In the genomic region with DNA sequence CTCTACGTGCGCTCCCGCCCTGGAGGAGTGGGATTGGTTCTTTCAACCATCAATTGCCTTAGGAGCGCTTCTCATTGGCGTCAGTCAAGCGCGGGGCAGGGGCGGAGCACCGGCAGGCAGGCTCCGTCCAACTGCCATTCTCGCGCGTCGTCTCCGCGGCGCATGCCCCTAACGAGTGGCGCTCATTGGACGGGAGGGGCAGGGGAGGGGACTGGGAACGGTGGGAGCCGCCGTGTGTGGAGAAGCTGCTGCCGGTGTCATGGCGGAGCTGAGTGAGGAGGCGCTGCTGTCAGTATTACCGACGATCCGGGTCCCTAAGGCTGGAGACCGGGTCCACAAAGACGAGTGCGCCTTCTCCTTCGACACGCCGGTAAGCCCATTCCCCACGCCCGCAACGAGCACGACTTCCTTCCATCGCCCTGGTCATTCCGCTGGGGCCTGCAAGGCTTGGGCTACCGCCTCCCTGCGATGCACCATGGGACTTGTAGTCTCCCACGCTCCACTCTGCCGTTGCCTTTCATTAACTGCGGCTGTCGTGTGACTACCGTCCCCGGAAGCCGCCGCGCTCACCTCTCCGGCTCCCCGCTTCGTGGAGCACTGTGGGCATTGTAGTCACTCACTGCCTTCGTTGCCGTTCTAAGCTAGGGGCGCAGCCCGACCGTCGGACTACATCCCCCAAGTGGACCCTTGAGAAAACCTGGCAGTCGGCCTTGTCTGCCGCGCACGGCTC, we compare ENCODE assay signal across 8 cellular contexts. TPM values are rescaled to one million over a fixed set of nuclear protein-coding genes. Genes with fewer than 3 reads are reported as not detected.
DNase-seq lines count a peak whose midpoint lies in the region; ATAC-seq and TF ChIP-seq lines count a peak whose summit lies in the region.

A gene with protein sequence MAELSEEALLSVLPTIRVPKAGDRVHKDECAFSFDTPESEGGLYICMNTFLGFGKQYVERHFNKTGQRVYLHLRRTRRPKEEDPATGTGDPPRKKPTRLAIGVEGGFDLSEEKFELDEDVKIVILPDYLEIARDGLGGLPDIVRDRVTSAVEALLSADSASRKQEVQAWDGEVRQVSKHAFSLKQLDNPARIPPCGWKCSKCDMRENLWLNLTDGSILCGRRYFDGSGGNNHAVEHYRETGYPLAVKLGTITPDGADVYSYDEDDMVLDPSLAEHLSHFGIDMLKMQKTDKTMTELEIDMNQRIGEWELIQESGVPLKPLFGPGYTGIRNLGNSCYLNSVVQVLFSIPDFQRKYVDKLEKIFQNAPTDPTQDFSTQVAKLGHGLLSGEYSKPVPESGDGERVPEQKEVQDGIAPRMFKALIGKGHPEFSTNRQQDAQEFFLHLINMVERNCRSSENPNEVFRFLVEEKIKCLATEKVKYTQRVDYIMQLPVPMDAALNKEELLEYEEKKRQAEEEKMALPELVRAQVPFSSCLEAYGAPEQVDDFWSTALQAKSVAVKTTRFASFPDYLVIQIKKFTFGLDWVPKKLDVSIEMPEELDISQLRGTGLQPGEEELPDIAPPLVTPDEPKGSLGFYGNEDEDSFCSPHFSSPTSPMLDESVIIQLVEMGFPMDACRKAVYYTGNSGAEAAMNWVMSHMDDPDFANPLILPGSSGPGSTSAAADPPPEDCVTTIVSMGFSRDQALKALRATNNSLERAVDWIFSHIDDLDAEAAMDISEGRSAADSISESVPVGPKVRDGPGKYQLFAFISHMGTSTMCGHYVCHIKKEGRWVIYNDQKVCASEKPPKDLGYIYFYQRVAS (plus strand): TSS at position 230 of the 730 bp plus-strand sequence. CDS start 30 bp downstream, at position 260.

- H3K4me3 Mint-ChIP-seq in activated B cell treated with CpG ODN at 0.5 μM for 24 hours: peak within 1 kb of the TSS; percentile 100

- peak; percentile 71 for TF ChIP-seq POLR2A in GM18951 (IDR thresholded peaks at IDR 0.05; ENCODE audit: extremely low read depth, insufficient read depth, insufficient read length)

- in situ Hi-C loops in GM18951 (cut with MboI; ENCODE audit: low sequenced_read_pairs, unreplicated experiment): no loop called here

- no peak for TF ChIP-seq CTCF in activated B cell treated with CpG ODN at 0.5 μM for 24 hours (IDR thresholded peaks at IDR 0.05)

- no peaks in the 10 kb centered on the region for H3K27me3 Mint-ChIP-seq in activated B cell treated with CpG ODN at 0.5 μM for 24 hours

- CTCF ChIA-PET in activated B cell treated with CpG ODN at 0.5 μM for 24 hours (lab: Charles Lee): interaction anchor here (0.8 to 4.0 kb wide), 7 partner anchors 16 to 281 kb away, joined by 3 to 34 read pairs (median 8); partner anchors contain the start of genes MLF2, SPSB2 and TPI1

- DNase-seq in AG08395 (ENCODE audit: low spot score) (peak; percentile 99), NCI-H345 (lab: John Stamatoyannopoulos, UW) (peak; percentile 100), activated B cell treated with CpG ODN at 0.5 μM for 24 hours (peak; percentile 91), caudate nucleus (lab: John Stamatoyannopoulos, UW) (peak; percentile 99 to 100 (median 100)), iPS-NIHi7 (ENCODE audit: extremely low spot score) (peak; percentile 95), smooth muscle cell of the brain vasculature (ENCODE audit: low read depth, low spot score) (peak; percentile 99)

- ATAC-seq in HG03196 (IDR thresholded peaks at IDR 0.05; ENCODE audit: unreplicated experiment): peak; percentile 77
- peak; percentile 78 for ATAC-seq in activated B cell treated with CpG ODN at 0.5 μM for 24 hours (ENCODE audit: low read depth)

- H3K27ac Mint-ChIP-seq in activated B cell treated with CpG ODN at 0.5 μM for 24 hours: peak within 1 kb of the TSS; percentile 99

- H3K36me3 Mint-ChIP-seq in activated B cell treated with CpG ODN at 0.5 μM for 24 hours (ENCODE audit: low read depth): peaks cover 29% of the 10 kb centered on the region

- intact Hi-C loops in activated B cell treated with CpG ODN at 0.5 μM for 24 hours (cut with micrococcal nuclease): loop anchor here (1.0 to 5.0 kb wide), 19 partner anchors 15 to 1230 kb away; partner anchors contain the start of genes C1RL, CHD4, COPS7A and EMG1

- POLR2A ChIA-PET in activated B cell treated with CpG ODN at 0.5 μM for 24 hours (lab: Charles Lee): interaction anchor here (0.6 to 7.5 kb wide), 36 partner anchors 9 to 994 kb away, joined by 3 to 190 read pairs (median 6); partner anchors contain the start of genes C12orf57, C1RL, COPS7A and GAPDH

- peaks cover 30% of the 10 kb centered on the region for H3K4me1 Mint-ChIP-seq in activated B cell treated with CpG ODN at 0.5 μM for 24 hours

- peak within 1 kb of the TSS; percentile 96 for H3K27ac ChIP-seq in caudate nucleus (ENCODE audit: low read depth, low read length)

- no peaks in the 10 kb centered on the region for H3K9me3 Mint-ChIP-seq in activated B cell treated with CpG ODN at 0.5 μM for 24 hours

RNA-seq across cellular contexts. Expression of the gene that starts here (rescaled TPM):
- 108 and 110 TPM in 2 replicates for total RNA-seq in activated B cell treated with CpG ODN at 0.5 μM for 24 hours

Comparison
In these comparisons a context has a peak if more than half of its experiments do, and no peak if none do; other contexts are left out.
1. Peak in every context shown above with its lines: DNase-seq, ATAC-seq and H3K27ac ChIP-seq.